9 cellular contexts compared by ENCODE assay signal in the genomic region with DNA sequence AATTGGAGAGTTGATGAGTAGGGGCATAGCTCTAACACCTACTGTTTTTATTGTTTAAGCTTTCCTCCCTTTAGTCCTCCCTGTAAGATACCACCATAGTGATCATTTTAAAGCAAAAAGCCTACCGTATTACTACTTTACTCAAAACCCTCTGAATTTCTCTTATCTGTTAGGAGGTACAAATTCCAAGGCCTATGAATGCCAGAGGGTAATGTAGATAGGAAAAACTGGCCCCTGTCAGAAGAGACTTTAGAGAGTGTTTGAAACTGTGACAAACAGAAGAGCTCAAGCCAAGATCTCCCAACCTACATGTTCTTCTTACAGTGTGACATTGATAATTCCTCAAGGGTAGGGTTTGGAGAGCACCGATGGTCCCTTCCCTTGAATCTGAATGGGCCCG.
"Had no signal": no experiment of that assay in that cellular context is flagged by ENCODE, and none has a peak within 500 bp of the region (broad histone marks: within the 10 kb centered on the region; RNA-seq: fewer than 3 reads in every experiment).

No MANE protein-coding gene starts in this region.

- ATAC-seq: K562 had no signal

- H3K27ac ChIP-seq: GM23248, HL-60 had no signal

- FAIRE-seq: K562 had no signal

- H3K4me3 ChIP-seq: GM23248, K562 had no signal

- DNase-seq: GM23248, GOT3, H7, HCEC 1CT, HFFc6, IMR-90, KG1 had no signal

- H2AFZ ChIP-seq: GM23248 had no signal

- H3K9ac ChIP-seq: GM23248 had no signal
